ENCODE assay signal across 8 cellular contexts in genomic region chr21:37435120-37435519, GRCh38.
DNase-seq lines count a peak whose midpoint lies in the region; ATAC-seq, FAIRE-seq and TF ChIP-seq lines count a peak whose summit lies in the region.

No MANE protein-coding gene starts in this region.

- DNase-seq in LNCaP clone FGC (ENCODE audit: low read depth) (peak; percentile 98), SK-MEL-5 (ENCODE audit: low read depth, low spot score) (peak; percentile 65), inferior parietal cortex (ENCODE audit: extremely low spot score) (peak; percentile 93), GM10266 (ENCODE audit: extremely low spot score) (no peak)
- peak in 1 of 2 donors; percentile 44 for DNase-seq in central memory CD8-positive, alpha-beta T cell (ENCODE audit: low spot score in 2 of 2)
- DNase-seq in stimulated activated effector memory CD8-positive, alpha-beta T cell treated with anti-CD3 and anti-CD28 coated beads, Interleukin-12 subunit alpha, Interleukin-12 subunit beta, amount 100 ng/mL, for 72 hours (ENCODE audit: low spot score in 2 of 2) = no peak

- in situ Hi-C loops in SK-MEL-5 (cut with HindIII; ENCODE audit: low pct_unique_long_range_greater_than_20kb, low sequenced_read_pairs) = no loop called here

- peak; percentile 97 for FAIRE-seq in G401.6 (lab: Jason Lieb, UNC)

- no peaks in the 10 kb centered on the region for H3K9me3 Mint-ChIP-seq in central memory CD8-positive, alpha-beta T cell
- H3K9me3 Mint-ChIP-seq in stimulated activated effector memory CD8-positive, alpha-beta T cell treated with anti-CD3 and anti-CD28 coated beads, Interleukin-12 subunit alpha, Interleukin-12 subunit beta, amount 100 ng/mL, for 72 hours = no peaks in the 10 kb centered on the region

- no peaks in the 10 kb centered on the region for H3K27me3 Mint-ChIP-seq in central memory CD8-positive, alpha-beta T cell

- peaks cover 5% of the 10 kb centered on the region for H3K36me3 Mint-ChIP-seq in central memory CD8-positive, alpha-beta T cell (ENCODE audit: insufficient read depth)
- peaks cover 17% of the 10 kb centered on the region for H3K36me3 Mint-ChIP-seq in stimulated activated effector memory CD8-positive, alpha-beta T cell treated with anti-CD3 and anti-CD28 coated beads, Interleukin-12 subunit alpha, Interleukin-12 subunit beta, amount 100 ng/mL, for 72 hours

- H3K4me3 Mint-ChIP-seq in central memory CD8-positive, alpha-beta T cell = no peak overlapping the region
- no peak overlapping the region for H3K4me3 Mint-ChIP-seq in stimulated activated effector memory CD8-positive, alpha-beta T cell treated with anti-CD3 and anti-CD28 coated beads, Interleukin-12 subunit alpha, Interleukin-12 subunit beta, amount 100 ng/mL, for 72 hours

- H3K27ac Mint-ChIP-seq in central memory CD8-positive, alpha-beta T cell (ENCODE audit: low read depth) = no peak overlapping the region
- H3K27ac Mint-ChIP-seq in stimulated activated effector memory CD8-positive, alpha-beta T cell treated with anti-CD3 and anti-CD28 coated beads, Interleukin-12 subunit alpha, Interleukin-12 subunit beta, amount 100 ng/mL, for 72 hours = no peak overlapping the region

- H3K4me1 Mint-ChIP-seq in central memory CD8-positive, alpha-beta T cell = peaks cover 36% of the 10 kb centered on the region
- H3K4me1 Mint-ChIP-seq in stimulated activated effector memory CD8-positive, alpha-beta T cell treated with anti-CD3 and anti-CD28 coated beads, Interleukin-12 subunit alpha, Interleukin-12 subunit beta, amount 100 ng/mL, for 72 hours = peaks cover 55% of the 10 kb centered on the region

- H3K4me3 ChIP-seq in LNCaP clone FGC (ENCODE audit: low read depth, low read length) = 0 out of 2 replicates have a peak overlapping the region, but pooled peaks have one; percentile 7

- ATAC-seq in central memory CD8-positive, alpha-beta T cell (replicated peaks; ENCODE audit: extremely low read depth, poor library complexity, severe bottlenecking) = peak; percentile 99
- ATAC-seq in stimulated activated effector memory CD8-positive, alpha-beta T cell treated with anti-CD3 and anti-CD28 coated beads, Interleukin-12 subunit alpha, Interleukin-12 subunit beta, amount 100 ng/mL, for 72 hours = peak; percentile 99
- no peak for ATAC-seq in GM19463 (IDR thresholded peaks at IDR 0.05; ENCODE audit: unreplicated experiment)

- no peak for TF ChIP-seq CTCF in LNCaP clone FGC (IDR thresholded peaks at IDR 0.05; ENCODE audit: control insufficient read depth, extremely low read depth, insufficient read depth)
- no peak for TF ChIP-seq CTCF in GM10266 (IDR thresholded peaks at IDR 0.05; ENCODE audit: control insufficient read depth, insufficient read depth, low read depth, missing control alignments)

Comparison
In these comparisons a context has a peak if more than half of its experiments do, and no peak if none do; other contexts are left out.
1. DNase-seq: peak in LNCaP clone FGC (single experiment), SK-MEL-5 (single experiment) and inferior parietal cortex (single experiment); none in stimulated activated effector memory CD8-positive, alpha-beta T cell treated with anti-CD3 and anti-CD28 coated beads, Interleukin-12 subunit alpha, Interleukin-12 subunit beta, amount 100 ng/mL, for 72 hours (0 of 2) and GM10266 (single experiment).